ENCODE assay signal across 8 cellular contexts in the genomic region with DNA sequence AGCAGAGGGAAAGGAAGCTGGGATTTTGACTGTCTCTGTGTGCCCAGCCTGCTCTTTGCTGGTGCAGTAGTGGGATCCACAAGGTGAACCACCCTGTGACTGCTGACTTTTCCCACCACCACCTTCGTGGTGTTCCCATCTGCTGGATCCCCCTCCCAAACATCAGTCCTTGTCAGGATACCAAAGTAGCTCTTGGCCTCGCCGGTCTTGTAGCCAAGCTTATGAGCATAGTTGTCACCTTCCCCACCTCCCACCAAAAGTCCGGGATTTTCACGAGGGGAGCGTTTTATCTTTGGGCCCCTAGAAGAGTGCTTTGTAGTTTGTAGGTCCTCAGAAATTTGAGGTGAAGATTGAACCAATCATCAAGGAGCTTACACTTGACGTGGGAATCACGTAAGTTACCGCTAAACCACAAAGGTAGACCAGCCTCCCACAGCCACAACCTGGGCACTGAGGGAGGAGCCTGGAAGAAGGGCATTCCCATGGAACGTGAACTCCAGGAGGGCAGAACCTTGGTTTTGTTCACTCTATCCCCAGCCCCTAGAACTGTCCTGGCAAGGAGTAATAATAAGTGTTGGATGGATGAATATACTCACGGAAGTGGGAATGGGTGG. TPM values are rescaled to one million over a fixed set of nuclear protein-coding genes. Genes with fewer than 3 reads are reported as not detected.
DNase-seq lines count a peak whose midpoint lies in the region; ATAC-seq and TF ChIP-seq lines count a peak whose summit lies in the region.

No MANE protein-coding gene starts in this region.

- H3K27ac ChIP-seq in spleen = peak overlapping the region in 6 of 8 donors; percentile 91 to 98 (median 96)

- no peaks in the 10 kb centered on the region for H3K27me3 ChIP-seq in spleen (replicated peaks in 1 of 7)

- DNase-seq in NCI-H1105 treated with DMSO at 0.1 percent for 48 hours (lab: John Stamatoyannopoulos, UW) (peak; percentile 6), NCI-H1105 (lab: John Stamatoyannopoulos, UW) (no peak), T-helper 22 cell (ENCODE audit: low read depth) (peak; percentile 57), fibroblast of the aortic adventitia (ENCODE audit: low read depth) (no peak), spleen (no peak)

- no peak for TF ChIP-seq CTCF in fibroblast of the aortic adventitia (IDR thresholded peaks at IDR 0.05; ENCODE audit: insufficient read depth, low read length)
- TF ChIP-seq CTCF in spleen (IDR thresholded peaks at IDR 0.05 in 8 of 11, conservative IDR thresholded peaks at IDR 0.05 in 3 of 11) = no peak

- ATAC-seq in GM18858 (IDR thresholded peaks at IDR 0.05; ENCODE audit: unreplicated experiment) = no peak
- ATAC-seq in GM19324 (IDR thresholded peaks at IDR 0.05; ENCODE audit: low FRiP score, unreplicated experiment) = no peak
- ATAC-seq in HG03139 (IDR thresholded peaks at IDR 0.05; ENCODE audit: unreplicated experiment) = no peak

- peak overlapping the region; percentile 86 for H3K4me3 ChIP-seq in fibroblast of the aortic adventitia (ENCODE audit: low read depth, low read length)
- peak overlapping the region in 6 of 8 donors; percentile 84 to 97 (median 93) for H3K4me3 ChIP-seq in spleen

- H3K36me3 ChIP-seq in spleen = peaks cover 0 to 20% (median 3%) of the 10 kb centered on the region in 6 donors

- H3K9me3 ChIP-seq in spleen = no peaks in the 10 kb centered on the region

- TF ChIP-seq POLR2A in spleen (IDR thresholded peaks at IDR 0.05) = no peak

- 64 to 75% (median 65%) methylated on average over 11 of the region's 11 CpGs for WGBS in spleen, 5 donors

- peaks cover 32 to 62% (median 55%) of the 10 kb centered on the region in 6 donors for H3K4me1 ChIP-seq in spleen

- intact Hi-C loops in spleen (cut with DNase I; ENCODE audit: low total_unique reads) = loop anchor here (10.0 kb wide), 1 partner anchor 285 kb away; the partner anchor contains the start of gene MANF

RNA-seq across cellular contexts. Expression of gene TEX264, which starts 0.9 kb away (rescaled TPM):
- total RNA-seq in fibroblast of the aortic adventitia (ENCODE audit: low replicate concordance) = 20.4 and 38.7 TPM in 2 replicates
- 10 to 100 TPM; 29.8 to 66.3 (median 46.0) TPM for total RNA-seq in spleen
- 10 to 100 TPM; 49.9 to 73.1 (median 57.9) TPM for polyA plus RNA-seq in spleen

RNA-seq across cellular contexts. Expression of gene GRM2, which starts 36.7 kb away (rescaled TPM):
- total RNA-seq in fibroblast of the aortic adventitia (ENCODE audit: low replicate concordance) (under 0.01 and 0.25 TPM in 2 replicates), spleen (1 to 10 TPM; 1.1 to 2.7 (median 1.8) TPM)
- 1 to 10 TPM in 1 of 3 donors, under 1 TPM in 2; 0.17 to 1.1 (median 0.61) TPM for polyA plus RNA-seq in spleen

Comparison
In these comparisons a context has a peak if more than half of its experiments do, and no peak if none do; other contexts are left out.
1. DNase-seq: peak in NCI-H1105 treated with DMSO at 0.1 percent for 48 hours (single experiment) and T-helper 22 cell (single experiment); none in NCI-H1105 (single experiment), fibroblast of the aortic adventitia (single experiment) and spleen (single experiment).